8 cellular contexts compared by ENCODE assay signal in genomic region chr1:2314803-2315710, GRCh38.
DNase-seq lines count a peak whose midpoint lies in the region; ATAC-seq and TF ChIP-seq lines count a peak whose summit lies in the region.

No MANE protein-coding gene starts in this region.

- H3K27me3 ChIP-seq in NT2/D1 (ENCODE audit: insufficient read depth, insufficient read length): no peaks in the 10 kb centered on the region
- H3K27me3 ChIP-seq in ovary: no peaks in the 10 kb centered on the region

- H3K4me3 ChIP-seq in NT2/D1 (ENCODE audit: insufficient read length, low read depth) (peak overlapping the region; percentile 39), fibroblast of the aortic adventitia (ENCODE audit: low read depth, low read length) (peak overlapping the region; percentile 59), ovary (peak overlapping the region; percentile 54)

- DNase-seq in NT2/D1 (ENCODE audit: low read depth, low spot score) (no peak), activated T-helper 1 cell treated with Interleukin-2 at 50 U/mL for 16 hours (ENCODE audit: low read depth) (peak; percentile 57), fibroblast of the aortic adventitia (ENCODE audit: low read depth) (no peak), ovary (peak; percentile 75 to 84 (median 83)), NCI-H510A (lab: John Stamatoyannopoulos, UW) (no peak)

- no peaks in the 10 kb centered on the region for H3K36me3 ChIP-seq in NT2/D1 (ENCODE audit: insufficient read depth, insufficient read length, low read length)
- H3K36me3 ChIP-seq in ovary: no peaks in the 10 kb centered on the region

- no peaks in the 10 kb centered on the region for H3K9me3 ChIP-seq in NT2/D1 (ENCODE audit: insufficient read depth, low read length)
- no peaks in the 10 kb centered on the region for H3K9me3 ChIP-seq in ovary

- TF ChIP-seq EP300 in ovary (IDR thresholded peaks at IDR 0.05): no peak

- H3K27ac ChIP-seq in ovary: peak overlapping the region; percentile 61 to 75

- TF ChIP-seq CTCF in fibroblast of the aortic adventitia (IDR thresholded peaks at IDR 0.05; ENCODE audit: insufficient read depth, low read length) (peak; percentile 73), ovary (IDR thresholded peaks at IDR 0.05) (peak; percentile 68 to 95 (median 80))

- H3K4me1 ChIP-seq in NT2/D1 (ENCODE audit: insufficient read depth, insufficient read length) (peaks cover 47% of the 10 kb centered on the region), ovary (ENCODE audit: insufficient read depth) (peaks cover 25% of the 10 kb centered on the region)

- TF ChIP-seq POLR2A in GM19099 (IDR thresholded peaks at IDR 0.05; ENCODE audit: extremely low read depth, insufficient read length, low read depth) (peak; percentile 49), ovary (IDR thresholded peaks at IDR 0.05) (no peak)

- peak overlapping the region; percentile 82 for H3K9ac ChIP-seq in NT2/D1 (ENCODE audit: insufficient read length, low read depth)

- ATAC-seq in GM18519 (IDR thresholded peaks at IDR 0.05; ENCODE audit: low FRiP score, unreplicated experiment) (no peak), HG03520 (IDR thresholded peaks at IDR 0.05; ENCODE audit: unreplicated experiment) (no peak)

- intact Hi-C loops in ovary (cut with DNase I): loop anchor here (5.0 to 10.0 kb wide), 5 partner anchors 67 to 120 kb away; partner anchors contain the start of gene FAAP20 (in 1 of the 4)

- WGBS in ovary, 3 donors: 9 to 34% (median 14%) methylated on average over 30 to 74 of the region's 91 CpGs

Comparison
In these comparisons a context has a peak if more than half of its experiments do, and no peak if none do; other contexts are left out.
1. DNase-seq: peak in activated T-helper 1 cell treated with Interleukin-2 at 50 U/mL for 16 hours (single experiment) and ovary (5 of 5); none in NT2/D1 (single experiment), fibroblast of the aortic adventitia (single experiment) and NCI-H510A (single experiment).
2. Peak in every context shown above with its lines, with median percentiles within 50 percentile points of each other: H3K4me3 ChIP-seq.